Comparison of ENCODE assay signal across 11 cellular contexts in the genomic region with DNA sequence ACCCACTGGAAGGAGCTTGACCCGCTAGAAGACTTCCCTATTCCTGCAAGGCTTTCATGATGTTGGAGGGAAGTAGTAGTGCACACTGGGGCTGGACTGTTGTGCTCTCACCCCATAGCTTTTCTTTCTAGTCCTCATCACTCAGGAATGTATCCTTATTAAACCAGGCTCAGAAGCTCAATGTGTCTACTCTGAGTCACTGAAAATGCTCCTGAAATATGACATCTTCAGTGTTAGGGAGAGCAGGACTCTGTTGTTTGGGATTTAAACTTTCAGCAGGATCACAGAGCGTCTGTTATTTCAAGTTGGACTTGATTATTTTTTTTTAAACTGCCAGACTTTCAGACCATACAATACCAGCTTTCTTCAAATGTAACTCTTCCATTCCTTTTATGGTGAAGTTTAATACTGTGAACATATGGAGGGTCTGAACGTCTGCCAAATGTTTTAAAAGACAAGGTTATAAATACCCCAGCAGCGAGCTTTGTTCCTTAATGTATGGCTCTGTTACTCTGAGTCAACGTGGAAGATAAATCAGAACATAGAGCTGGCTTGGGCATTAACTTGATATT.
DNase-seq lines count a peak whose midpoint lies in the region; ATAC-seq and TF ChIP-seq lines count a peak whose summit lies in the region.
"Had no signal": no experiment of that assay in that cellular context is flagged by ENCODE, and none has a peak within 500 bp of the region (broad histone marks: within the 10 kb centered on the region; RNA-seq: fewer than 3 reads in every experiment).

No MANE protein-coding gene starts in this region.

- no peaks in the 10 kb centered on the region for H3K4me1 Mint-ChIP-seq in activated T-cell treated with anti-CD3 and anti-CD28 coated beads, Interleukin-2, amount 50 U/mL, for 4 hours (ENCODE audit: low read depth)

- peak; percentile 84 for DNase-seq in AG20443 (ENCODE audit: low spot score)
- DNase-seq in NCI-H1694 treated with DMSO at 0.1 percent for 48 hours (lab: John Stamatoyannopoulos, UW) = peak; percentile 82
- peak; percentile 64 to 96 for DNase-seq in cardiac fibroblast (ENCODE audit: low read depth in 2 of 2)
- no peak for DNase-seq in NCI-H2029 (lab: John Stamatoyannopoulos, UW)
- no peak for DNase-seq in Peyer's patch
- no peak for DNase-seq in activated T-cell treated with anti-CD3 and anti-CD28 coated beads, Interleukin-2, amount 50 U/mL, for 4 hours
- DNase-seq: NCI-H2029 treated with DMSO at 0.1 percent for 48 hours, posterior cingulate gyrus had no signal

- H3K27ac ChIP-seq in mesodermal cell (ENCODE audit: low read depth, low read length, severe bottlenecking) = peak overlapping the region; percentile 92
- peak overlapping the region in 1 of 4 donors; percentile 16 for H3K27ac ChIP-seq in Peyer's patch

- no peaks in the 10 kb centered on the region for H3K9me3 ChIP-seq in mesodermal cell (ENCODE audit: control insufficient read depth, low read length)
- no peaks in the 10 kb centered on the region for H3K9me3 ChIP-seq in Peyer's patch

- TF ChIP-seq CTCF in cardiac fibroblast (IDR thresholded peaks at IDR 0.05; ENCODE audit: low read depth, low read length) = no peak
- TF ChIP-seq CTCF in Peyer's patch (IDR thresholded peaks at IDR 0.05) = no peak

- no peak for ATAC-seq in GM18517 (IDR thresholded peaks at IDR 0.05; ENCODE audit: unreplicated experiment)
- no peak for ATAC-seq in activated T-cell treated with anti-CD3 and anti-CD28 coated beads, Interleukin-2, amount 50 U/mL, for 4 hours
- ATAC-seq: HCT116 had no signal

- H3K4me1 ChIP-seq in mesodermal cell (ENCODE audit: control insufficient read depth, insufficient read depth, low read length, poor library complexity, severe bottlenecking) = peaks cover 16% of the 10 kb centered on the region
- no peaks in the 10 kb centered on the region for H3K4me1 ChIP-seq in Peyer's patch

- H3K36me3 ChIP-seq in mesodermal cell (ENCODE audit: control insufficient read depth, insufficient read depth, low read length) (no peaks in the 10 kb centered on the region), Peyer's patch (no peaks in the 10 kb centered on the region)

- no peaks in the 10 kb centered on the region for H3K27me3 Mint-ChIP-seq in activated T-cell treated with anti-CD3 and anti-CD28 coated beads, Interleukin-2, amount 50 U/mL, for 4 hours (ENCODE audit: low read depth)

- 78% methylated on average over 3 of the region's 5 CpGs; no CpG with 5 or more reads in 1 of the 2 experiments for WGBS in mesodermal cell (ENCODE audit: insufficient coverage in 2 of 2), 2 experiments

- peak overlapping the region in 1 of 2 donors; percentile 12 for H3K4me3 ChIP-seq in cardiac fibroblast (replicated peaks in 1 of 2; ENCODE audit: low read depth in 2 of 2, low read length in 2 of 2)
- H3K4me3 ChIP-seq in mesodermal cell (ENCODE audit: extremely low read depth, insufficient read depth, low read length, poor library complexity, severe bottlenecking) = no peak overlapping the region
- H3K4me3 ChIP-seq in Peyer's patch = no peak overlapping the region

- H3K36me3 Mint-ChIP-seq in activated T-cell treated with anti-CD3 and anti-CD28 coated beads, Interleukin-2, amount 50 U/mL, for 4 hours (ENCODE audit: insufficient read depth) = no peaks in the 10 kb centered on the region

- no peak for TF ChIP-seq POLR2A in Peyer's patch (IDR thresholded peaks at IDR 0.05)

- no peak overlapping the region for H3K4me3 Mint-ChIP-seq in activated T-cell treated with anti-CD3 and anti-CD28 coated beads, Interleukin-2, amount 50 U/mL, for 4 hours

- H3K9me3 Mint-ChIP-seq in activated T-cell treated with anti-CD3 and anti-CD28 coated beads, Interleukin-2, amount 50 U/mL, for 4 hours = peaks cover 25% of the 10 kb centered on the region

- no peaks in the 10 kb centered on the region for H3K27me3 ChIP-seq in Peyer's patch

Comparison
In these comparisons a context has a peak if more than half of its experiments do, and no peak if none do; other contexts are left out.
1. DNase-seq: peak in AG20443 (single experiment), NCI-H1694 treated with DMSO at 0.1 percent for 48 hours (single experiment) and cardiac fibroblast (2 of 2); none in NCI-H2029 (single experiment), Peyer's patch (0 of 3) and activated T-cell treated with anti-CD3 and anti-CD28 coated beads, Interleukin-2, amount 50 U/mL, for 4 hours (single experiment).